ENCODE assay signal across 1 cellular context in genomic region chr12:44379113-44379512, GRCh38.
TF ChIP-seq lines count a peak whose summit lies in the region.

No MANE protein-coding gene starts in this region.

TF ChIP-seq in HEK293, 187 proteins besides CTCF, POLR2A, EP300 and RAD21:
- peak; percentile 49; the same call in 1 of the 2 replicates for TF ChIP-seq ZNF366 (tag by site-specific recombination; conservative IDR thresholded peaks at IDR 0.05)
